Comparison of ENCODE assay signal across 13 cellular contexts in genomic region chr13:80334582-80335260, GRCh38. TPM values are rescaled to one million over a fixed set of nuclear protein-coding genes. Genes with fewer than 3 reads are reported as not detected.
DNase-seq lines count a peak whose midpoint lies in the region; ATAC-seq, FAIRE-seq and TF ChIP-seq lines count a peak whose summit lies in the region.
"Had no signal": no experiment of that assay in that cellular context is flagged by ENCODE, and none has a peak within 500 bp of the region (broad histone marks: within the 10 kb centered on the region; RNA-seq: fewer than 3 reads in every experiment).

No MANE protein-coding gene starts in this region.

- H2AFZ ChIP-seq in PC-3 (ENCODE audit: low read length): no peak overlapping the region

- peak overlapping the region; percentile 21 for H3K27ac Mint-ChIP-seq in nephron progenitor cell
- H3K27ac Mint-ChIP-seq: CD8-positive, alpha-beta T cell had no signal

- no peaks in the 10 kb centered on the region for H3K27me3 Mint-ChIP-seq in nephron progenitor cell (ENCODE audit: low read depth, poor library complexity)

- no peaks in the 10 kb centered on the region for H3K9me2 ChIP-seq in PC-3 (replicated peaks; ENCODE audit: low read length)

- no peak for FAIRE-seq in pancreas (lab: Jason Lieb, UNC)

- no peak overlapping the region for H3K9ac ChIP-seq in PC-3 (ENCODE audit: low read length)

- no peak for TF ChIP-seq CTCF in PC-3 (conservative IDR thresholded peaks at IDR 0.05; ENCODE audit: low read depth, low read length)
- TF ChIP-seq CTCF in nephron progenitor cell (IDR thresholded peaks at IDR 0.05): no peak
- TF ChIP-seq CTCF in pancreas (IDR thresholded peaks at IDR 0.05): no peak

- peaks cover 70% of the 10 kb centered on the region for H3K36me3 Mint-ChIP-seq in nephron progenitor cell (ENCODE audit: low read depth)
- H3K36me3 Mint-ChIP-seq: CD8-positive, alpha-beta T cell had no signal

- H3K4me1 Mint-ChIP-seq in nephron progenitor cell: peaks cover 39% of the 10 kb centered on the region

- POLR2A ChIA-PET in PC-3 (lab: Charles Lee; ENCODE audit: unreplicated experiment): interaction anchor here (0.6 to 0.8 kb wide), 2 partner anchors 21 to 108 kb away, joined by 3 to 14 read pairs; no protein-coding TSS in a partner anchor

- H3K27ac ChIP-seq in PC-3 (ENCODE audit: low read length) (peak overlapping the region; percentile 35), epithelial cell of prostate (peak overlapping the region; percentile 95), pancreas (no peak overlapping the region)
- H3K27ac ChIP-seq: coronary artery, suprapubic skin had no signal

- BruUV-seq in PC-3 (replicated peaks; lab: Mats Ljungman, UMichigan): no TSS peak

- no peaks in the 10 kb centered on the region for H3K27me3 ChIP-seq in PC-3 (ENCODE audit: low read length)
- H3K27me3 ChIP-seq in pancreas: no peaks in the 10 kb centered on the region
- H3K27me3 ChIP-seq: suprapubic skin had no signal

- no peaks in the 10 kb centered on the region for H3F3A ChIP-seq in PC-3 (ENCODE audit: low read length, unreplicated experiment)

- H3K4me1 ChIP-seq in PC-3 (ENCODE audit: insufficient read depth, low read length) (peaks cover 28% of the 10 kb centered on the region), pancreas (peaks cover 0 to 11% (median 0%) of the 10 kb centered on the region in 3 donors)

- H3K9me3 Mint-ChIP-seq in nephron progenitor cell: peaks cover 14% of the 10 kb centered on the region
- H3K9me3 Mint-ChIP-seq: CD8-positive, alpha-beta T cell had no signal

- 71 to 72% methylated on average over 3 of the region's 3 CpGs for WGBS in pancreas, 2 donors

- peaks cover 76% of the 10 kb centered on the region for H3K79me2 ChIP-seq in PC-3 (ENCODE audit: low read length)

- peak overlapping the region; percentile 42; the same call in 1 of the 2 replicates for H3K4me3 ChIP-seq in PC-3 (ENCODE audit: low read length)
- no peak overlapping the region for H3K4me3 ChIP-seq in pancreas
- H3K4me3 ChIP-seq: coronary artery, suprapubic skin had no signal

- H3K4me2 ChIP-seq in PC-3 (ENCODE audit: low read length): peak overlapping the region; percentile 33

- H3K9me3 ChIP-seq in PC-3 (ENCODE audit: low read length) (no peaks in the 10 kb centered on the region), pancreas (no peaks in the 10 kb centered on the region)
- H3K9me3 ChIP-seq: suprapubic skin had no signal

- peak; percentile 52 for DNase-seq in EH (ENCODE audit: low read depth)
- peak; percentile 39 for DNase-seq in PC-3
- DNase-seq in epithelial cell of prostate (ENCODE audit: low read depth, low spot score): no peak
- no peak for DNase-seq in nephron progenitor cell
- no peak for DNase-seq in NK-92 treated with Interleukin-12 subunit alpha and Interleukin-12 subunit beta, amount 100 ng/mL, for 24 hours (lab: John Stamatoyannopoulos, UW)
- no peak for DNase-seq in pancreas
- no peak for DNase-seq in stimulated activated CD4-positive, alpha-beta T cell treated with anti-CD3 and anti-CD28 coated beads, Interleukin-2, amount 100 ng/mL, for 48 hours
- DNase-seq: CD8-positive, alpha-beta T cell; Kasumi-1; NCI-H510A had no signal

- CTCF ChIA-PET in PC-3 (lab: Charles Lee): no interaction called here

- peak overlapping the region; percentile 58 for H3K4me3 Mint-ChIP-seq in nephron progenitor cell
- H3K4me3 Mint-ChIP-seq: CD8-positive, alpha-beta T cell had no signal

- ATAC-seq in PC-3 (no peak), HG02623 (IDR thresholded peaks at IDR 0.05; ENCODE audit: unreplicated experiment) (no peak), pancreas (no peak)
- ATAC-seq: CD8-positive, alpha-beta T cell had no signal

- H4K20me1 ChIP-seq in PC-3 (ENCODE audit: low read length): peaks cover 49% of the 10 kb centered on the region

- intact Hi-C loops in PC-3 (cut with micrococcal nuclease) (loop anchor here (10.0 kb wide), 1 partner anchor 110 kb away; no protein-coding TSS in a partner anchor), pancreas (cut with DNase I) (no loop called here)

- H3K36me3 ChIP-seq in PC-3 (ENCODE audit: low read depth, low read length): peaks cover 18% of the 10 kb centered on the region
- H3K36me3 ChIP-seq in pancreas: peaks cover 0 to 10% (median 4%) of the 10 kb centered on the region in 3 donors
- H3K36me3 ChIP-seq: suprapubic skin had no signal

RNA-seq across cellular contexts. Expression of gene SPRY2, which starts 6.2 kb away (rescaled TPM):
- 16.5 and 19.0 TPM in 2 replicates for total RNA-seq in PC-3 (2014; rRNA removed)
- 10 to 100 TPM; 10.7 to 18.8 (median 14.4) TPM for total RNA-seq in pancreas
- 10 to 100 TPM; 11.4 to 15.6 TPM for polyA plus RNA-seq in pancreas

Comparison
In these comparisons a context has a peak if more than half of its experiments do, and no peak if none do; other contexts are left out.
1. DNase-seq: peak in EH (single experiment) and PC-3 (single experiment); none in epithelial cell of prostate (single experiment), nephron progenitor cell (single experiment), NK-92 treated with Interleukin-12 subunit alpha and Interleukin-12 subunit beta, amount 100 ng/mL, for 24 hours (single experiment), pancreas (0 of 6) and stimulated activated CD4-positive, alpha-beta T cell treated with anti-CD3 and anti-CD28 coated beads, Interleukin-2, amount 100 ng/mL, for 48 hours (0 of 2).
2. H3K27ac ChIP-seq: peak in PC-3 (single experiment) and epithelial cell of prostate (single experiment); none in pancreas (0 of 4).